21 cellular contexts compared by ENCODE assay signal in the genomic region with DNA sequence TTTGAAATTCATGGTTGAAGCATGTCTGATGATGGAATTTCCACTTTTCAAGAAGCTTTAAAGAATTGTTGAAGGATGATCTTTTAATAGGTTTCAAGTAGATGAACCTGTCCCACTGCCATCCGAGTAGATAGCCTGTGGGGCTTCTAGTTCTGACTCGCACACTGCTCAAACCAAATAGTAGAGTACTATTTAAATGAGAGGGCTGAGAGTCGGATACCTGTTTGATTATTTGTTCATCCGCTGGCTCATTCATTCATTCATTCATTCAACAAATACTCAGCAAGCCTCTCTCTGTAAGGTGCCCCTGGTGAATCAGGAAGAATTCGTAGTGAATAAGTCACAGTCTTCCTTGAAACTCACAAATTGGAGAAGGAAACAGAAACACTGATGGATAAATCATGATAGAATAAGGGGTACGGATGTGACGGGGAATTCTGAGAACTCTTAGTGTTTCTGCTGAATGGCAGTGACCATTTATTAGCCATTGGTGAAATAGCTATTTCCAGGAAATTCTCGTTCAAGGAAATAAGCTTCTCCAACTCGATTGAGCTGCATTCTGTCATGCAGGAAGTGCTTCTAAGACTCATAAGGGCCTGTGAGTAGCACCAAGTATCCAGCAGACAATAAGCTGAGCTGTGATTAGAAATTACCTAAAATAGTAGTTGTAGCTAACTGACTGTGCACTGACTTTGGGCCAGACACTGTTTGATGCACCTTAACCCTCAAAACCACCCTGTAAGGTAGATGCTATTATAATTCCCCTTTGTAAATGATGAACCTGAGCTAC.
"Had no signal": no experiment of that assay in that cellular context is flagged by ENCODE, and none has a peak within 500 bp of the region (broad histone marks: within the 10 kb centered on the region; RNA-seq: fewer than 3 reads in every experiment).

No MANE protein-coding gene starts in this region.

- H3K27ac ChIP-seq: dorsolateral prefrontal cortex, neutrophil, pancreas, right lobe of liver, suprapubic skin, transverse colon had no signal

- H3K9me3 ChIP-seq: esophagus squamous epithelium, mucosa of descending colon, neutrophil, pancreas, right lobe of liver, suprapubic skin, transverse colon had no signal

- H3K4me1 ChIP-seq: pancreas, right lobe of liver, transverse colon had no signal

- H3K36me3 ChIP-seq: esophagus squamous epithelium, neutrophil, pancreas, right lobe of liver, suprapubic skin, transverse colon had no signal

- DNase-seq: central memory CD4-positive, alpha-beta T cell; dorsolateral prefrontal cortex; effector CD4-positive, alpha-beta T cell; esophagus squamous epithelium; kidney; mucosa of descending colon; naive B cell; pancreas; right lobe of liver; small intestine; stimulated activated CD4-positive, alpha-beta T cell treated with anti-CD3 and anti-CD28 coated beads, Interleukin-15, amount 100 ng/mL, for 24 hours; stimulated activated CD4-positive, alpha-beta T cell treated with anti-CD3 and anti-CD28 coated beads, Interleukin-2, amount 100 ng/mL, for 48 hours; stimulated activated naive CD4-positive, alpha-beta T cell; stimulated activated naive CD8-positive, alpha-beta T cell treated with anti-CD3 and anti-CD28 coated beads, Interleukin-15, amount 100 ng/mL, for 72 hours; transverse colon had no signal

- H3K4me3 Mint-ChIP-seq: naive B cell; natural killer cell treated with Interleukin-12 subunit alpha and Interleukin-12 subunit beta and Interleukin-15 and Interleukin-18, amount 100 ng/mL, for 72 hours; neural crest cell; stimulated activated naive CD8-positive, alpha-beta T cell treated with anti-CD3 and anti-CD28 coated beads, Interleukin-15, amount 100 ng/mL, for 72 hours had no signal

- H3K36me3 Mint-ChIP-seq: naive B cell; natural killer cell treated with Interleukin-12 subunit alpha and Interleukin-12 subunit beta and Interleukin-15 and Interleukin-18, amount 100 ng/mL, for 72 hours had no signal

- H3K4me3 ChIP-seq: dorsolateral prefrontal cortex, esophagus squamous epithelium, mucosa of descending colon, pancreas, right lobe of liver, suprapubic skin, transverse colon had no signal

- H3K27ac Mint-ChIP-seq: naive B cell; natural killer cell treated with Interleukin-12 subunit alpha and Interleukin-12 subunit beta and Interleukin-15 and Interleukin-18, amount 100 ng/mL, for 72 hours; progenitor cell of endocrine pancreas; stimulated activated naive CD8-positive, alpha-beta T cell treated with anti-CD3 and anti-CD28 coated beads, Interleukin-15, amount 100 ng/mL, for 72 hours had no signal

- H3K27me3 Mint-ChIP-seq: naive B cell had no signal

- ATAC-seq: left lobe of liver; mucosa of descending colon; natural killer cell treated with Interleukin-12 subunit alpha and Interleukin-12 subunit beta and Interleukin-15 and Interleukin-18, amount 100 ng/mL, for 72 hours; pancreas; right lobe of liver; stimulated activated naive CD8-positive, alpha-beta T cell treated with anti-CD3 and anti-CD28 coated beads, Interleukin-15, amount 100 ng/mL, for 72 hours had no signal

- H3K27me3 ChIP-seq: neutrophil, pancreas, right lobe of liver, suprapubic skin, transverse colon had no signal

- H3K4me1 Mint-ChIP-seq: naive B cell; stimulated activated naive CD8-positive, alpha-beta T cell treated with anti-CD3 and anti-CD28 coated beads, Interleukin-15, amount 100 ng/mL, for 72 hours had no signal
